27 cellular contexts compared by ENCODE assay signal in the genomic region with DNA sequence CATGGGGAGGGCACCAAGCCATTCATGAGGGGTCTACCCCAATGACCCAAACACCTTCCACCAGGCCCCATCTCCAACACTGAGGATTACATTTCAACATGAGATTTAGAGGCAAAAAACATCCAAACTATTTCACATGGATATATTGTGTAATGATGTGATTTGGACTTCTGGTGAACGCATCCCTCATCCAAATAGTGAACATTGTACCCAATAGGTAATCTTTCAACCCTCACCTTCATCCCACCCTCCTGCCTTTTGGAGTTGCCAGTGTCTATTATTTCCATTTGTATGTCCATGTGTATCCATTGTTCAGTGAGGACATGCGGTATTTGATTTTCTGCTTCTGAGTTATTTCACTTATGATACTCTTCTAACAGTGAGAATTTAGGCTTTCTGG.
"Had no signal": no experiment of that assay in that cellular context is flagged by ENCODE, and none has a peak within 500 bp of the region (broad histone marks: within the 10 kb centered on the region; RNA-seq: fewer than 3 reads in every experiment).

No MANE protein-coding gene starts in this region.

- H3K4me3 ChIP-seq: stomach, suprapubic skin, testis, thoracic aorta, thyroid gland, tibial artery, tibial nerve, transverse colon, upper lobe of left lung, upper lobe of right lung, uterus, vagina had no signal

- DNase-seq: stimulated activated CD4-positive, alpha-beta T cell treated with anti-CD3 and anti-CD28 coated beads, Interleukin-2, amount 100 ng/mL, for 48 hours; stimulated activated CD4-positive, alpha-beta T cell treated with anti-CD3 and anti-CD28 coated beads, Interleukin-4, amount 100 ng/mL, for 1 hour; stimulated activated CD4-positive, alpha-beta T cell treated with anti-CD3 and anti-CD28 coated beads, Interleukin-4, amount 100 ng/mL, for 24 hours; stimulated activated CD4-positive, alpha-beta T cell treated with anti-CD3 and anti-CD28 coated beads, Interleukin-4, amount 100 ng/mL, for 4 hours; stimulated activated CD8-positive, alpha-beta memory T cell treated with anti-CD3 and anti-CD28 coated beads, Interleukin-4, amount 100 ng/mL, for 48 hours; stimulated activated naive B cell treated with anti-CD40 and anti-IgM and Interleukin-4, amounts not matched to agents 10 μg/mL and 1 μg/mL and 100 μg/mL, for 72 hours; stimulated activated naive CD4-positive, alpha-beta T cell; stimulated activated naive CD4-positive, alpha-beta T cell treated with Interleukin-2 at 50 U/mL for 16 hours; stimulated activated naive CD8-positive, alpha-beta T cell treated with anti-CD3 and anti-CD28 coated beads, Interleukin-15, amount 100 ng/mL, for 72 hours; stimulated activated naive CD8-positive, alpha-beta T cell treated with anti-CD3 and anti-CD28 coated beads, Interleukin-15, Interleukin-2, amounts not matched to agents 100 U/mL and 50 U/mL, for 24 hours; stomach; substantia nigra; testis; thyroid gland; tibial artery; transverse colon; trophoblast cell; upper lobe of left lung; upper lobe of right lung; uterus had no signal

- H3K4me1 ChIP-seq: suprapubic skin, testis, thyroid gland, uterus had no signal

- H3K27ac ChIP-seq: stomach, suprapubic skin, testis, thoracic aorta, thyroid gland, tibial artery, tibial nerve, transverse colon, upper lobe of left lung, upper lobe of right lung, uterus, vagina had no signal

- H3K9me3 ChIP-seq: stomach, suprapubic skin, testis, thoracic aorta, thyroid gland, tibial artery, tibial nerve, transverse colon, upper lobe of left lung, upper lobe of right lung, uterus, vagina had no signal

- FAIRE-seq: urothelium cell line had no signal

- H3K36me3 ChIP-seq: stomach, suprapubic skin, thoracic aorta, thyroid gland, tibial artery, tibial nerve, transverse colon, upper lobe of left lung, upper lobe of right lung, uterus, vagina had no signal

- ATAC-seq: stimulated activated effector memory CD8-positive, alpha-beta T cell treated with anti-CD3 and anti-CD28 coated beads, Interleukin-12 subunit alpha, Interleukin-12 subunit beta, amount 100 ng/mL, for 72 hours; stimulated activated memory B cell treated with anti-CD40 and anti-IgM and Interleukin-4, amounts not matched to agents 10 μg/mL and 1 μg/mL and 100 μg/mL, for 72 hours; stimulated activated naive B cell treated with anti-CD40 and anti-IgM and Interleukin-4, amounts not matched to agents 10 μg/mL and 1 μg/mL and 100 μg/mL, for 72 hours; stimulated activated naive CD8-positive, alpha-beta T cell treated with anti-CD3 and anti-CD28 coated beads, Interleukin-15, amount 100 ng/mL, for 72 hours; stimulated activated naive CD8-positive, alpha-beta T cell treated with anti-CD3 and anti-CD28 coated beads, Interleukin-15, Interleukin-2, amounts not matched to agents 100 U/mL and 50 U/mL, for 24 hours; upper lobe of right lung had no signal

- H3K27me3 ChIP-seq: stomach, suprapubic skin, testis, thyroid gland, tibial nerve, transverse colon, upper lobe of left lung, upper lobe of right lung, uterus, vagina had no signal
